Comparison of ENCODE assay signal across 1 cellular context in genomic region chr18:68714707-68715496, GRCh38.
A peak's percentile ranks its signal among the peaks of the same experiment; 100 is the strongest.
TF ChIP-seq lines count a peak whose summit lies in the region.

A gene with protein sequence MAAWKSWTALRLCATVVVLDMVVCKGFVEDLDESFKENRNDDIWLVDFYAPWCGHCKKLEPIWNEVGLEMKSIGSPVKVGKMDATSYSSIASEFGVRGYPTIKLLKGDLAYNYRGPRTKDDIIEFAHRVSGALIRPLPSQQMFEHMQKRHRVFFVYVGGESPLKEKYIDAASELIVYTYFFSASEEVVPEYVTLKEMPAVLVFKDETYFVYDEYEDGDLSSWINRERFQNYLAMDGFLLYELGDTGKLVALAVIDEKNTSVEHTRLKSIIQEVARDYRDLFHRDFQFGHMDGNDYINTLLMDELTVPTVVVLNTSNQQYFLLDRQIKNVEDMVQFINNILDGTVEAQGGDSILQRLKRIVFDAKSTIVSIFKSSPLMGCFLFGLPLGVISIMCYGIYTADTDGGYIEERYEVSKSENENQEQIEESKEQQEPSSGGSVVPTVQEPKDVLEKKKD (minus strand): TSS chr18:68715108. CDS start chr18:68714981, 127 bp downstream.

TF ChIP-seq in HepG2, 621 proteins besides CTCF, POLR2A, EP300 and RAD21 (continued from another document and continues in another):
- TF ChIP-seq, protein P1, sequence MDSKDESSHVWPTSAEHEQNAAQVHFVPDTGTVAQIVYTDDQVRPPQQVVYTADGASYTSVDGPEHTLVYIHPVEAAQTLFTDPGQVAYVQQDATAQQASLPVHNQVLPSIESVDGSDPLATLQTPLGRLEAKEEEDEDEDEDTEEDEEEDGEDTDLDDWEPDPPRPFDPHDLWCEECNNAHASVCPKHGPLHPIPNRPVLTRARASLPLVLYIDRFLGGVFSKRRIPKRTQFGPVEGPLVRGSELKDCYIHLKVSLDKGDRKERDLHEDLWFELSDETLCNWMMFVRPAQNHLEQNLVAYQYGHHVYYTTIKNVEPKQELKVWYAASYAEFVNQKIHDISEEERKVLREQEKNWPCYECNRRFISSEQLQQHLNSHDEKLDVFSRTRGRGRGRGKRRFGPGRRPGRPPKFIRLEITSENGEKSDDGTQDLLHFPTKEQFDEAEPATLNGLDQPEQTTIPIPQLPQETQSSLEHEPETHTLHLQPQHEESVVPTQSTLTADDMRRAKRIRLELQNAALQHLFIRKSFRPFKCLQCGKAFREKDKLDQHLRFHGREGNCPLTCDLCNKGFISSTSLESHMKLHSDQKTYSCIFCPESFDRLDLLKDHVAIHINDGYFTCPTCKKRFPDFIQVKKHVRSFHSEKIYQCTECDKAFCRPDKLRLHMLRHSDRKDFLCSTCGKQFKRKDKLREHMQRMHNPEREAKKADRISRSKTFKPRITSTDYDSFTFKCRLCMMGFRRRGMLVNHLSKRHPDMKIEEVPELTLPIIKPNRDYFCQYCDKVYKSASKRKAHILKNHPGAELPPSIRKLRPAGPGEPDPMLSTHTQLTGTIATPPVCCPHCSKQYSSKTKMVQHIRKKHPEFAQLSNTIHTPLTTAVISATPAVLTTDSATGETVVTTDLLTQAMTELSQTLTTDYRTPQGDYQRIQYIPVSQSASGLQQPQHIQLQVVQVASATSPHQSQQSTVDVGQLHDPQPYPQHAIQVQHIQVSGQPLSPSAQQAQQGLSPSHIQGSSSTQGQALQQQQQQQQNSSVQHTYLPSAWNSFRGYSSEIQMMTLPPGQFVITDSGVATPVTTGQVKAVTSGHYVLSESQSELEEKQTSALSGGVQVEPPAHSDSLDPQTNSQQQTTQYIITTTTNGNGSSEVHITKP (CRISPR knock-in tag; IDR thresholded peaks at IDR 0.05; ENCODE audit: low read depth): 0 out of 2 replicates have a peak, but pooled peaks have one; percentile 18
- TF ChIP-seq, protein P2, sequence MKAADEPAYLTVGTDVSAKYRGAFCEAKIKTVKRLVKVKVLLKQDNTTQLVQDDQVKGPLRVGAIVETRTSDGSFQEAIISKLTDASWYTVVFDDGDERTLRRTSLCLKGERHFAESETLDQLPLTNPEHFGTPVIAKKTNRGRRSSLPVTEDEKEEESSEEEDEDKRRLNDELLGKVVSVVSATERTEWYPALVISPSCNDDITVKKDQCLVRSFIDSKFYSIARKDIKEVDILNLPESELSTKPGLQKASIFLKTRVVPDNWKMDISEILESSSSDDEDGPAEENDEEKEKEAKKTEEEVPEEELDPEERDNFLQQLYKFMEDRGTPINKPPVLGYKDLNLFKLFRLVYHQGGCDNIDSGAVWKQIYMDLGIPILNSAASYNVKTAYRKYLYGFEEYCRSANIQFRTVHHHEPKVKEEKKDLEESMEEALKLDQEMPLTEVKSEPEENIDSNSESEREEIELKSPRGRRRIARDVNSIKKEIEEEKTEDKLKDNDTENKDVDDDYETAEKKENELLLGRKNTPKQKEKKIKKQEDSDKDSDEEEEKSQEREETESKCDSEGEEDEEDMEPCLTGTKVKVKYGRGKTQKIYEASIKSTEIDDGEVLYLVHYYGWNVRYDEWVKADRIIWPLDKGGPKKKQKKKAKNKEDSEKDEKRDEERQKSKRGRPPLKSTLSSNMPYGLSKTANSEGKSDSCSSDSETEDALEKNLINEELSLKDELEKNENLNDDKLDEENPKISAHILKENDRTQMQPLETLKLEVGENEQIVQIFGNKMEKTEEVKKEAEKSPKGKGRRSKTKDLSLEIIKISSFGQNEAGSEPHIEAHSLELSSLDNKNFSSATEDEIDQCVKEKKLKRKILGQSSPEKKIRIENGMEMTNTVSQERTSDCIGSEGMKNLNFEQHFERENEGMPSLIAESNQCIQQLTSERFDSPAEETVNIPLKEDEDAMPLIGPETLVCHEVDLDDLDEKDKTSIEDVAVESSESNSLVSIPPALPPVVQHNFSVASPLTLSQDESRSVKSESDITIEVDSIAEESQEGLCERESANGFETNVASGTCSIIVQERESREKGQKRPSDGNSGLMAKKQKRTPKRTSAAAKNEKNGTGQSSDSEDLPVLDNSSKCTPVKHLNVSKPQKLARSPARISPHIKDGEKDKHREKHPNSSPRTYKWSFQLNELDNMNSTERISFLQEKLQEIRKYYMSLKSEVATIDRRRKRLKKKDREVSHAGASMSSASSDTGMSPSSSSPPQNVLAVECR (CRISPR knock-in tag; IDR thresholded peaks at IDR 0.05; ENCODE audit: borderline replicate concordance): peak; percentile 93
- TF ChIP-seq SCMH1 (CRISPR knock-in tag; IDR thresholded peaks at IDR 0.05; ENCODE audit: borderline replicate concordance) (no peak), ZNF282 (IDR thresholded peaks at IDR 0.05; ENCODE audit: partially characterized antibody) (no peak), NR2F2 (IDR thresholded peaks at IDR 0.05; ENCODE audit: borderline replicate concordance, low read depth) (no peak), ZNF3 (CRISPR knock-in tag; IDR thresholded peaks at IDR 0.05) (no peak), ZNF839 (CRISPR knock-in tag; IDR thresholded peaks at IDR 0.05; ENCODE audit: borderline replicate concordance) (0 out of 2 replicates have a peak, but pooled peaks have one; percentile 68), PLSCR1 (CRISPR knock-in tag; IDR thresholded peaks at IDR 0.05; ENCODE audit: borderline replicate concordance) (peak; percentile 78; the same call in 1 of the 2 replicates), ZNF317 (CRISPR knock-in tag; IDR thresholded peaks at IDR 0.05) (0 out of 2 replicates have a peak, but pooled peaks have one; percentile 81), ZNF20 (CRISPR knock-in tag; IDR thresholded peaks at IDR 0.05) (no peak), ARID5B (CRISPR knock-in tag; IDR thresholded peaks at IDR 0.05) (peak; percentile 65), KLF15 (CRISPR knock-in tag; IDR thresholded peaks at IDR 0.05; ENCODE audit: borderline replicate concordance) (peak; percentile 88; the same call in 1 of the 2 replicates), SIN3A (IDR thresholded peaks at IDR 0.05; ENCODE audit: borderline replicate concordance, low read depth, low read length) (no peak; the same call in 1 of the 2 replicates), ZNF12 (CRISPR knock-in tag; IDR thresholded peaks at IDR 0.05) (no peak), FOXO4 (CRISPR knock-in tag; conservative IDR thresholded peaks at IDR 0.05) (no peak), ZBTB40 (IDR thresholded peaks at IDR 0.05) (peak; percentile 47), ZBTB40 (CRISPR knock-in tag; IDR thresholded peaks at IDR 0.05) (peak; percentile 80), ZNF446 (CRISPR knock-in tag; IDR thresholded peaks at IDR 0.05) (0 out of 2 replicates have a peak, but pooled peaks have one; percentile 29), ZNF776 (CRISPR knock-in tag; IDR thresholded peaks at IDR 0.05) (peak; percentile 95; the same call in 1 of the 2 replicates), ZNF720 (CRISPR knock-in tag; IDR thresholded peaks at IDR 0.05) (no peak), REXO4 (CRISPR knock-in tag; IDR thresholded peaks at IDR 0.05; ENCODE audit: borderline replicate concordance) (no peak), THYN1 (CRISPR knock-in tag; IDR thresholded peaks at IDR 0.05; ENCODE audit: borderline replicate concordance, low read depth) (no peak), ELF4 (CRISPR knock-in tag; IDR thresholded peaks at IDR 0.05; ENCODE audit: borderline replicate concordance) (peak; percentile 73; the same call in 1 of the 2 replicates)
- TF ChIP-seq, protein P3, sequence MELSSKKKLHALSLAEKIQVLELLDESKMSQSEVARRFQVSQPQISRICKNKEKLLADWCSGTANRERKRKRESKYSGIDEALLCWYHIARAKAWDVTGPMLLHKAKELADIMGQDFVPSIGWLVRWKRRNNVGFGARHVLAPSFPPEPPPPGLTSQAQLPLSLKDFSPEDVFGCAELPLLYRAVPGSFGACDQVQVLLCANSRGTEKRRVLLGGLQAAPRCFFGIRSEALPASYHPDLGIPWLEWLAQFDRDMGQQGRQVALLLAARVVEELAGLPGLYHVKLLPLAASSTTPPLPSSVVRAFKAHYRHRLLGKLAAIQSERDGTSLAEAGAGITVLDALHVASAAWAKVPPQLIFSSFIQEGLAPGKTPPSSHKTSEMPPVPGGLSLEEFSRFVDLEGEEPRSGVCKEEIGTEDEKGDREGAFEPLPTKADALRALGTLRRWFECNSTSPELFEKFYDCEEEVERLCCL (CRISPR knock-in tag; IDR thresholded peaks at IDR 0.05; ENCODE audit: borderline replicate concordance): peak; percentile 60; the same call in 1 of the 2 replicates
